22 cellular contexts compared by ENCODE assay signal in genomic region chr9:114139061-114139460, GRCh38. TPM values are rescaled to one million over a fixed set of nuclear protein-coding genes. Genes with fewer than 3 reads are reported as not detected.
"Had no signal": no experiment of that assay in that cellular context is flagged by ENCODE, and none has a peak within 500 bp of the region (broad histone marks: within the 10 kb centered on the region; RNA-seq: fewer than 3 reads in every experiment).

No MANE protein-coding gene starts in this region.

- H3K4me3 ChIP-seq: SK-N-MC had no signal

- ATAC-seq: activated CD4-positive, alpha-beta T cell treated with anti-CD3 and anti-CD28 coated beads for 36 hours; activated CD8-positive, alpha-beta T cell treated with anti-CD3 and anti-CD28 coated beads for 36 hours; Panc1; Right ventricle myocardium inferior; T-cell had no signal

- H3K27ac ChIP-seq: SK-N-MC had no signal

- DNase-seq: activated CD4-positive, alpha-beta T cell treated with anti-CD3 and anti-CD28 coated beads for 36 hours; activated CD8-positive, alpha-beta memory T cell treated with anti-CD3 and anti-CD28 coated beads, Interleukin-2, amount 50 U/mL, for 48 hours; activated CD8-positive, alpha-beta T cell treated with anti-CD3 and anti-CD28 coated beads for 36 hours; activated T-cell treated with anti-CD3 and anti-CD28 coated beads, Interleukin-2, amount 50 U/mL, for 1 hour; amygdala; KG1; NCI-H1048; NCI-H146; NCI-H187 treated with DMSO at 0.1 percent for 48 hours; NCI-H2081 treated with DMSO at 0.1 percent for 48 hours; NCI-H524; NCI-H748 treated with DMSO at 0.1 percent for 48 hours; NK-92 treated with Interleukin-12 subunit alpha and Interleukin-12 subunit beta, amount 100 ng/mL, for 24 hours; OCI-M1; RPMI8226; T-cell; T-helper 2 cell; T1000 had no signal

RNA-seq across cellular contexts. Expression of gene KIF12, which starts 40.0 kb away (rescaled TPM):
- total RNA-seq: activated CD4-positive, alpha-beta T cell treated with anti-CD3 and anti-CD28 coated beads for 36 hours; activated CD8-positive, alpha-beta T cell treated with anti-CD3 and anti-CD28 coated beads for 36 hours; LHCN-M2; Right ventricle myocardium inferior had no signal
